In the genomic region with DNA sequence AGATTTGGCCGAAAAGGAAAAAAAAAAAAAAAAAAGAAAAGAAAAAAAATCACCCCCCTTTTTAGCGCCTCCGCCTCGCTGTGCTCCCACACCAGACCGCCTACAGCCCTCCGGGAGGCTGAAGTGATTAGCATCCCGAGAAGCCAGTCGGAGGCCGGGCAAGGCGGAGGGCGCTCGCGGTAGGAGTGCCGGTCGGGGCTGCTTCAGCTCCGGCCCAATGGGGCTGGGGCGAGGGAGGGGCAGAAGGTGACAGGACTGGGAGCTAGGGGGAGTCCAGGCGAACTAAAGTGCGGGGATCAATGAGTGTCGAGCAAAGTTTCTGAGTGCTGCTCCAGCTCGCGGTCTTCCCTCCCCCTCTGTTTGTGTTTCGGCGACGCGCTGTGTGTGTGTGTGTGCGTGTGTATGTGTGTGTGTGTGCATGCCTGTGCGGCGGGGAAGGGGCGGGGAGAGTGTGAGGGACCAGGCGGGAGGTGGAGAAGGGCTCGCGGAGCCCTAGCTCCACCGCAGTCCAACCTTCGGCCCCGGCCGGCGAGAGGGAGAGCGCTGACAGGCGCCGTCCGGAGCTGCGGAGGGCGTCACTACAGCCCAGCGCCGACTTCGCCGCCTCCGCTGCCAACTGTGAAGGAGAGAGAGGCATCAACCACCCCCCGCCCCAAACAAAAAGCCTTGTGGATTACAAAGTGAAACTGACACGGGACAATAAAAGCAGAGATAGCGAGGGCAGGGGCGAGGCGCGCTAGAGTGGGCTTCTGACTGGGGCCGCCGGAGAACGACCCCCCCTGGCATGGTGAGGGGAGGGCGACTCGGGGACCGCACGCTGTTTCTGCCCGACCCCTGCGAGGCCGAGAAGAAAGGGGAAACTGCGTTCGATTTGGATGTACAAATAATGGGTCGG, we compare ENCODE assay signal across 8 cellular contexts. TPM values are rescaled to one million over a fixed set of nuclear protein-coding genes. Genes with fewer than 3 reads are reported as not detected.
DNase-seq lines count a peak whose midpoint lies in the region; ATAC-seq and TF ChIP-seq lines count a peak whose summit lies in the region.

A gene with protein sequence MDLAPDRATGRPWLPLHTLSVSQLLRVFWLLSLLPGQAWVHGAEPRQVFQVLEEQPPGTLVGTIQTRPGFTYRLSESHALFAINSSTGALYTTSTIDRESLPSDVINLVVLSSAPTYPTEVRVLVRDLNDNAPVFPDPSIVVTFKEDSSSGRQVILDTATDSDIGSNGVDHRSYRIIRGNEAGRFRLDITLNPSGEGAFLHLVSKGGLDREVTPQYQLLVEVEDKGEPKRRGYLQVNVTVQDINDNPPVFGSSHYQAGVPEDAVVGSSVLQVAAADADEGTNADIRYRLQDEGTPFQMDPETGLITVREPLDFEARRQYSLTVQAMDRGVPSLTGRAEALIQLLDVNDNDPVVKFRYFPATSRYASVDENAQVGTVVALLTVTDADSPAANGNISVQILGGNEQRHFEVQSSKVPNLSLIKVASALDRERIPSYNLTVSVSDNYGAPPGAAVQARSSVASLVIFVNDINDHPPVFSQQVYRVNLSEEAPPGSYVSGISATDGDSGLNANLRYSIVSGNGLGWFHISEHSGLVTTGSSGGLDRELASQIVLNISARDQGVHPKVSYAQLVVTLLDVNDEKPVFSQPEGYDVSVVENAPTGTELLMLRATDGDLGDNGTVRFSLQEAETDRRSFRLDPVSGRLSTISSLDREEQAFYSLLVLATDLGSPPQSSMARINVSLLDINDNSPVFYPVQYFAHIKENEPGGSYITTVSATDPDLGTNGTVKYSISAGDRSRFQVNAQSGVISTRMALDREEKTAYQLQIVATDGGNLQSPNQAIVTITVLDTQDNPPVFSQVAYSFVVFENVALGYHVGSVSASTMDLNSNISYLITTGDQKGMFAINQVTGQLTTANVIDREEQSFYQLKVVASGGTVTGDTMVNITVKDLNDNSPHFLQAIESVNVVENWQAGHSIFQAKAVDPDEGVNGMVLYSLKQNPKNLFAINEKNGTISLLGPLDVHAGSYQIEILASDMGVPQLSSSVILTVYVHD (N-terminal part only) (plus strand): TSS at position 280 of the 895 bp plus-strand sequence. CDS start 1,457 bp downstream, outside the sequence.

- H3K27me3 Mint-ChIP-seq in activated naive CD4-positive, alpha-beta T cell treated with anti-CD3 and anti-CD28 coated beads, Interleukin-2, amount 50 U/mL, for 24 hours, result peaks cover 49% of the 10 kb centered on the region
- H3K27me3 Mint-ChIP-seq in natural killer cell treated with Interleukin-12 subunit alpha and Interleukin-12 subunit beta and Interleukin-15 and Interleukin-18, amount 100 ng/mL, for 72 hours, result peaks cover 10 to 13% of the 10 kb centered on the region in 2 donors

- peak; percentile 89 for DNase-seq in D341Med (ENCODE audit: low spot score)
- DNase-seq in NOMO-1 (lab: John Stamatoyannopoulos, UW; ENCODE audit: unreplicated experiment in 2 of 2), result peak; percentile 46 to 48
- DNase-seq in foreskin melanocyte, result peak; percentile 83
- peak; percentile 85 for DNase-seq in natural killer cell treated with Interleukin-12 subunit alpha and Interleukin-12 subunit beta and Interleukin-15 and Interleukin-18, amount 100 ng/mL, for 72 hours (ENCODE audit: low spot score)
- peak; percentile 82 for DNase-seq in transverse colon

- H3K4me1 ChIP-seq in transverse colon, result peaks cover 0 to 16% (median 9%) of the 10 kb centered on the region in 4 donors

- H3K4me3 ChIP-seq in transverse colon, result peak within 1 kb of the TSS; percentile 45 to 69 (median 68)

- TF ChIP-seq POLR2A in transverse colon (IDR thresholded peaks at IDR 0.05), result peak; percentile 68

- peaks cover 25% of the 10 kb centered on the region for H3K4me1 Mint-ChIP-seq in activated naive CD4-positive, alpha-beta T cell treated with anti-CD3 and anti-CD28 coated beads, Interleukin-2, amount 50 U/mL, for 24 hours
- H3K4me1 Mint-ChIP-seq in natural killer cell treated with Interleukin-12 subunit alpha and Interleukin-12 subunit beta and Interleukin-15 and Interleukin-18, amount 100 ng/mL, for 72 hours (ENCODE audit: low read depth in 2 of 2), result peaks cover 27 to 33% of the 10 kb centered on the region in 2 donors

- ATAC-seq in GM21367 (IDR thresholded peaks at IDR 0.05; ENCODE audit: unreplicated experiment), result peak; percentile 66
- ATAC-seq in HG03575 (IDR thresholded peaks at IDR 0.05; ENCODE audit: extremely low read depth, insufficient number of reproducible peaks, low FRiP score, unreplicated experiment), result peak; percentile 47
- ATAC-seq in natural killer cell treated with Interleukin-12 subunit alpha and Interleukin-12 subunit beta and Interleukin-15 and Interleukin-18, amount 100 ng/mL, for 72 hours, result peak; percentile 89 to 92

- H3K4me3 Mint-ChIP-seq in activated naive CD4-positive, alpha-beta T cell treated with anti-CD3 and anti-CD28 coated beads, Interleukin-2, amount 50 U/mL, for 24 hours, result peak within 1 kb of the TSS; percentile 85
- peak within 1 kb of the TSS; percentile 87 for H3K4me3 Mint-ChIP-seq in natural killer cell treated with Interleukin-12 subunit alpha and Interleukin-12 subunit beta and Interleukin-15 and Interleukin-18, amount 100 ng/mL, for 72 hours

- H3K36me3 ChIP-seq in transverse colon, result no peaks in the 10 kb centered on the region

- in situ Hi-C loops in transverse colon (cut with MboI; ENCODE audit: low pct_ligation_motif_present in 1 of 4, low pct_unique_long_range_greater_than_20kb in 1 of 4, low sequenced_read_pairs in 3 of 4), result loop anchor here (5.0 to 25.0 kb wide), 3 partner anchors 422 to 430 kb away; no protein-coding TSS in a partner anchor

- peak within 1 kb of the TSS; percentile 82 to 93 (median 88) for H3K27ac ChIP-seq in transverse colon

- intact Hi-C loops in transverse colon (cut with DNase I; ENCODE audit: low total_unique reads), result loop anchor here (10.0 kb wide), 1 partner anchor 160 kb away; no protein-coding TSS in a partner anchor

- peaks cover 45% of the 10 kb centered on the region for H3K27me3 ChIP-seq in transverse colon

- H3K27ac Mint-ChIP-seq in activated naive CD4-positive, alpha-beta T cell treated with anti-CD3 and anti-CD28 coated beads, Interleukin-2, amount 50 U/mL, for 24 hours, result no peak within 1 kb of the TSS
- peak within 1 kb of the TSS; percentile 46 to 68 for H3K27ac Mint-ChIP-seq in natural killer cell treated with Interleukin-12 subunit alpha and Interleukin-12 subunit beta and Interleukin-15 and Interleukin-18, amount 100 ng/mL, for 72 hours

- no peaks in the 10 kb centered on the region for H3K9me3 Mint-ChIP-seq in activated naive CD4-positive, alpha-beta T cell treated with anti-CD3 and anti-CD28 coated beads, Interleukin-2, amount 50 U/mL, for 24 hours
- no peaks in the 10 kb centered on the region for H3K9me3 Mint-ChIP-seq in natural killer cell treated with Interleukin-12 subunit alpha and Interleukin-12 subunit beta and Interleukin-15 and Interleukin-18, amount 100 ng/mL, for 72 hours

- no peak for TF ChIP-seq CTCF in transverse colon (IDR thresholded peaks at IDR 0.05)

- no peaks in the 10 kb centered on the region for H3K36me3 Mint-ChIP-seq in activated naive CD4-positive, alpha-beta T cell treated with anti-CD3 and anti-CD28 coated beads, Interleukin-2, amount 50 U/mL, for 24 hours
- H3K36me3 Mint-ChIP-seq in natural killer cell treated with Interleukin-12 subunit alpha and Interleukin-12 subunit beta and Interleukin-15 and Interleukin-18, amount 100 ng/mL, for 72 hours, result no peaks in the 10 kb centered on the region

- H3K9me3 ChIP-seq in transverse colon, result no peaks in the 10 kb centered on the region

- no peak for TF ChIP-seq EP300 in transverse colon (IDR thresholded peaks at IDR 0.05; ENCODE audit: low read depth)

- WGBS in transverse colon (ENCODE audit: low coverage in 1 of 2), 2 donors, result 1% methylated on average over 65 of the region's 68 CpGs; no CpG with 5 or more reads in 1 of the 2 donors

RNA-seq across cellular contexts. Expression of the gene that starts here (rescaled TPM):
- 1 to 10 TPM in 1 of 2 donors, under 1 TPM in 1; 0.33 to 1.4 TPM for total RNA-seq in natural killer cell treated with Interleukin-12 subunit alpha and Interleukin-12 subunit beta and Interleukin-15 and Interleukin-18, amount 100 ng/mL, for 72 hours
- total RNA-seq in transverse colon, result 10 to 100 TPM in 2 of 4 donors, 1 to 10 TPM in 2; 4.1 to 15.9 (median 9.3) TPM

Comparison
In these comparisons a context has a peak if more than half of its experiments do, and no peak if none do; other contexts are left out.
1. Peak in every context shown above with its lines: DNase-seq, ATAC-seq, H3K4me3 ChIP-seq and H3K27ac ChIP-seq.